21 cellular contexts compared by ENCODE assay signal in genomic region chr11:15653191-15653590, GRCh38.
DNase-seq lines count a peak whose midpoint lies in the region; ATAC-seq and TF ChIP-seq lines count a peak whose summit lies in the region.
"Had no signal": no experiment of that assay in that cellular context is flagged by ENCODE, and none has a peak within 500 bp of the region (broad histone marks: within the 10 kb centered on the region; RNA-seq: fewer than 3 reads in every experiment).

No MANE protein-coding gene starts in this region.

- peak; percentile 20 for ATAC-seq in left colon
- no peak for ATAC-seq in GM21825 (IDR thresholded peaks at IDR 0.05; ENCODE audit: unreplicated experiment)
- ATAC-seq in gastrocnemius medialis = no peak
- ATAC-seq: GM12878 had no signal

- H3K27ac ChIP-seq in PC-9 = peak overlapping the region; percentile 93
- H3K27ac ChIP-seq in gastrocnemius medialis = no peak overlapping the region
- H3K27ac ChIP-seq: BLaER1 had no signal

- no peaks in the 10 kb centered on the region for H4K20me1 ChIP-seq in PC-9 (ENCODE audit: insufficient read depth)
- H4K20me1 ChIP-seq: BLaER1 had no signal

- in situ Hi-C loops in gastrocnemius medialis (cut with MboI; ENCODE audit: low sequenced_read_pairs in 4 of 4) = loop anchor here in 1 of 4 donors (10.0 kb wide), 1 partner anchor 952 kb away; no protein-coding TSS in a partner anchor

- intact Hi-C loops in PC-9 (cut with micrococcal nuclease; ENCODE audit: unreplicated experiment) (loop anchor here (5.0 to 10.0 kb wide), 3 partner anchors 249 to 652 kb away; no protein-coding TSS in a partner anchor), left colon (cut with DNase I, micrococcal nuclease) (no loop called here), gastrocnemius medialis (cut with DNase I; ENCODE audit: low total_unique reads) (loop anchor here (5.0 to 10.0 kb wide), 3 partner anchors 164 to 959 kb away; no protein-coding TSS in a partner anchor)

- DNase-seq in PC-9 = peak in 1 of 2 experiments; percentile 75
- DNase-seq in left colon = no peak
- no peak for DNase-seq in NCI-H2107 treated with DMSO at 0.1 percent for 48 hours (lab: John Stamatoyannopoulos, UW; ENCODE audit: unreplicated experiment)
- DNase-seq in gastrocnemius medialis = no peak
- DNase-seq: 8988T; ACHN; BE2C; C1 segment of cervical spinal cord; CD4-positive, alpha-beta memory T cell; CD4-positive, CD25-positive, alpha-beta regulatory T cell; CD8-positive, alpha-beta memory T cell; COR-L47; DMS 273 treated with DMSO at 0.1 percent for 48 hours; DMS153; DMS79; DND-41; EL; GDM1 had no signal

- H3K9me3 ChIP-seq in PC-9 (ENCODE audit: insufficient read depth, low read depth) = no peaks in the 10 kb centered on the region
- H3K9me3 ChIP-seq in gastrocnemius medialis = no peaks in the 10 kb centered on the region
- H3K9me3 ChIP-seq: BE2C, BLaER1 had no signal

- no peak overlapping the region for H2AFZ ChIP-seq in PC-9

- BruUV-seq in PC-9 (replicated peaks; lab: Mats Ljungman, UMichigan) = no TSS peak

- TF ChIP-seq CTCF in PC-9 (conservative IDR thresholded peaks at IDR 0.05) = no peak
- TF ChIP-seq CTCF in gastrocnemius medialis (IDR thresholded peaks at IDR 0.05 in 4 of 5, conservative IDR thresholded peaks at IDR 0.05 in 1 of 5) = no peak

- TF ChIP-seq POLR2A in gastrocnemius medialis (IDR thresholded peaks at IDR 0.05) = no peak

- CTCF ChIA-PET in PC-9 (lab: Charles Lee) = no interaction called here

- H3K27me3 ChIP-seq in PC-9 (ENCODE audit: insufficient read depth, low read depth) (no peaks in the 10 kb centered on the region), gastrocnemius medialis (no peaks in the 10 kb centered on the region)
- H3K27me3 ChIP-seq: BE2C had no signal

- H3K36me3 ChIP-seq in PC-9 (ENCODE audit: low read depth) (no peaks in the 10 kb centered on the region), gastrocnemius medialis (no peaks in the 10 kb centered on the region)
- H3K36me3 ChIP-seq: BE2C, BLaER1 had no signal

- H3K9me2 ChIP-seq in PC-9 (ENCODE audit: insufficient read depth) = no peaks in the 10 kb centered on the region

- peaks cover 23% of the 10 kb centered on the region for H3F3A ChIP-seq in PC-9 (ENCODE audit: insufficient read depth, low read depth)

- no peak overlapping the region for H3K4me3 ChIP-seq in PC-9
- H3K4me3 ChIP-seq in gastrocnemius medialis = no peak overlapping the region
- H3K4me3 ChIP-seq: BLaER1, GM12878 had no signal

- no peaks in the 10 kb centered on the region for H3K79me2 ChIP-seq in PC-9 (ENCODE audit: low read depth)

- peak overlapping the region; percentile 81 for H3K4me2 ChIP-seq in PC-9
- H3K4me2 ChIP-seq: BLaER1 had no signal

- POLR2A ChIA-PET in PC-9 (lab: Charles Lee; ENCODE audit: unreplicated experiment) = no interaction called here

- peaks cover 77% of the 10 kb centered on the region for H3K4me1 ChIP-seq in PC-9 (replicated peaks; ENCODE audit: insufficient read depth)
- peaks cover 16 to 32% of the 10 kb centered on the region in 2 donors for H3K4me1 ChIP-seq in gastrocnemius medialis

Comparison
In these comparisons a context has a peak if more than half of its experiments do, and no peak if none do; other contexts are left out.
1. intact Hi-C loops: an anchor here in PC-9 (5.0 to 10.0 kb wide) and gastrocnemius medialis (5.0 to 10.0 kb wide); none called in left colon.